In the genomic region with DNA sequence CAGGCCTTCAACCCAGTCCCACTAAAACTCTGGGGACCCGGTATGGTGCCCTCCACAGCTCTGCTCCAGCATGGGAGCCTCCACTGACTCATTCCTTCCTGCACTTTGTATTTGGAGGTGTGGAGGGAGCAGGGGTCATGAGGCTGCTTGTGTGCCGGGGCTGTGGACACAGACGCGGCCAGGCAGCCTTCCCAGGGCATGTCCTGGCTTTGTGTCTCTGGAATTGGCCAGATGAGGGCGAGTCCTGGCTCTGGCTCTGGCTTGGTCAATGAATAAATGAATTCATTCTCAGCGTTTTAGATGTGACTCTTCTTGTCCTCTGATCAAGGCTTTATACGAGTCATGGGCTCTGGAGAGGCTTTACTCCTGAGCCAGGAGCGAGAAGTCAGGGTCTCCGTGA, we compare ENCODE assay signal across 18 cellular contexts. TPM values are rescaled to one million over a fixed set of nuclear protein-coding genes. Genes with fewer than 3 reads are reported as not detected.
"Had no signal": no experiment of that assay in that cellular context is flagged by ENCODE, and none has a peak within 500 bp of the region (broad histone marks: within the 10 kb centered on the region; RNA-seq: fewer than 3 reads in every experiment).

No MANE protein-coding gene starts in this region.

- H3K4me3 ChIP-seq: esophagus squamous epithelium, hepatocyte, left lung, mucosa of descending colon, neural progenitor cell, psoas muscle, SK-N-MC, smooth muscle cell had no signal

- DNase-seq: activated CD4-positive, alpha-beta T cell treated with anti-CD3 and anti-CD28 coated beads for 36 hours; activated CD4-positive, alpha-beta T cell treated with anti-CD3 and anti-CD28 coated beads, Interleukin-2, amount 50 U/mL, for 48 hours; activated naive CD4-positive, alpha-beta T cell treated with Interleukin-2 at 50 U/mL for 16 hours; activated naive CD8-positive, alpha-beta T cell treated with anti-CD3 and anti-CD28 coated beads, Interleukin-2, amount 50 U/mL, for 24 hours; aorta; cerebellar nuclear complex; effector memory CD4-positive, alpha-beta T cell; esophagus squamous epithelium; mucosa of descending colon; naive B cell; psoas muscle; stimulated activated CD4-positive, alpha-beta T cell treated with anti-CD3 and anti-CD28 coated beads, Interleukin-4, amount 100 ng/mL, for 4 hours had no signal

- H3K79me2 ChIP-seq: hepatocyte had no signal

- H3K4me1 ChIP-seq: esophagus squamous epithelium, left lung, psoas muscle had no signal

- H3K36me3 ChIP-seq: esophagus squamous epithelium, left lung, neural progenitor cell had no signal

- H3K27me3 ChIP-seq: hepatocyte, neural progenitor cell had no signal

- H2AFZ ChIP-seq: hepatocyte, neural progenitor cell had no signal

- H3K4me2 ChIP-seq: hepatocyte, neural progenitor cell, smooth muscle cell had no signal

- H3K27ac ChIP-seq: esophagus squamous epithelium, hepatocyte, left lung, neural progenitor cell, psoas muscle, SK-N-MC had no signal

- H3K9me3 ChIP-seq: psoas muscle had no signal

RNA-seq across cellular contexts. Expression of gene AJAP1, which starts 19.1 kb away (rescaled TPM):
- total RNA-seq: activated CD4-positive, alpha-beta T cell treated with anti-CD3 and anti-CD28 coated beads for 36 hours; endothelial cell of umbilical vein had no signal
